Comparison of ENCODE assay signal across 25 cellular contexts in the genomic region with DNA sequence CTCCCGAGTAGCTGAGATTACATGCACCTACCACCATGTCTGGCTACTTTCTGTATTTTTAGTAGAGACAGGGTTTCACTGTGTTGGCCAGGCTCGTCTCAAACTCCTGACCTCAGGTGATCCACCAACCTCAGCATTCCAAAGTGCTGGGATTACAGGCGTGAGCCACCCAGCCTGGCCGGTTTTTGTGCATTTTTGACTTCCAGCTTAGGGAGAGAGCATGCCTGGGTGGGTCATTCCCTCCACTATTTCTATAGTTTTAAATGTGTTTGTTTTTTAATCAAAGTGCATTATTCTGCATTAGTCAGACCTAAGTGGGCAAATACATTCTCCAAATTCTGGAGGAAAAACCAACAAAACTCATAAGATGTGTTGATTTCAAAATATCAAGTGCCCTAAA.
"Had no signal": no experiment of that assay in that cellular context is flagged by ENCODE, and none has a peak within 500 bp of the region (broad histone marks: within the 10 kb centered on the region; RNA-seq: fewer than 3 reads in every experiment).

No MANE protein-coding gene starts in this region.

- H3K9me3 Mint-ChIP-seq: activated naive CD4-positive, alpha-beta T cell treated with anti-CD3 and anti-CD28 coated beads for 36 hours; activated naive CD8-positive, alpha-beta T cell treated with anti-CD3 and anti-CD28 coated beads, Interleukin-2, amount 10 ng/mL, durations not matched to agents 7 days and 5 days; activated T-helper 1 cell treated with anti-CD3 and anti-CD28 coated beads, Interleukin-12 subunit alpha, Interleukin-12 subunit beta, Interleukin-2, Interleukin-4 antibody, amounts not matched to agents 30 ng/mL and 10 ng/mL and 1 ng/mL, durations not matched to agents 14 hours and 24 hours and 36 hours; stimulated activated naive B cell treated with anti-CD40 and anti-IgM and Interleukin-4, amounts not matched to agents 10 μg/mL and 1 μg/mL and 100 μg/mL, for 72 hours had no signal

- H3K4me3 Mint-ChIP-seq: activated CD4-positive, alpha-beta T cell treated with anti-CD3 and anti-CD28 coated beads for 36 hours; activated naive CD4-positive, alpha-beta T cell treated with anti-CD3 and anti-CD28 coated beads for 36 hours; activated naive CD8-positive, alpha-beta T cell treated with anti-CD3 and anti-CD28 coated beads, Interleukin-2, amount 10 ng/mL, durations not matched to agents 7 days and 5 days; activated T-helper 1 cell treated with anti-CD3 and anti-CD28 coated beads, Interleukin-12 subunit alpha, Interleukin-12 subunit beta, Interleukin-2, Interleukin-4 antibody, amounts not matched to agents 30 ng/mL and 10 ng/mL and 1 ng/mL, durations not matched to agents 14 hours and 24 hours and 36 hours; naive thymus-derived CD8-positive, alpha-beta T cell; neural crest cell; stimulated activated naive B cell treated with anti-CD40 and anti-IgM and Interleukin-4, amounts not matched to agents 10 μg/mL and 1 μg/mL and 100 μg/mL, for 72 hours had no signal

- H3K27ac ChIP-seq: colonic mucosa, right atrium auricular region, tibial nerve had no signal

- H3K27ac Mint-ChIP-seq: activated CD4-positive, alpha-beta T cell treated with anti-CD3 and anti-CD28 coated beads for 36 hours; activated naive CD4-positive, alpha-beta T cell treated with anti-CD3 and anti-CD28 coated beads for 36 hours; activated naive CD8-positive, alpha-beta T cell treated with anti-CD3 and anti-CD28 coated beads, Interleukin-2, amount 10 ng/mL, durations not matched to agents 7 days and 5 days; activated T-helper 1 cell treated with anti-CD3 and anti-CD28 coated beads, Interleukin-12 subunit alpha, Interleukin-12 subunit beta, Interleukin-2, Interleukin-4 antibody, amounts not matched to agents 30 ng/mL and 10 ng/mL and 1 ng/mL, durations not matched to agents 14 hours and 24 hours and 36 hours; naive thymus-derived CD8-positive, alpha-beta T cell; stimulated activated naive B cell treated with anti-CD40 and anti-IgM and Interleukin-4, amounts not matched to agents 10 μg/mL and 1 μg/mL and 100 μg/mL, for 72 hours had no signal

- H3K9me3 ChIP-seq: colonic mucosa, right atrium auricular region, tibial nerve had no signal

- FAIRE-seq: endometrium, frontal cortex, kidney, urothelium cell line had no signal

- H3K36me3 ChIP-seq: colonic mucosa, right atrium auricular region, tibial nerve had no signal

- H3K4me1 ChIP-seq: colonic mucosa, right atrium auricular region had no signal

- H3K4me1 Mint-ChIP-seq: activated CD4-positive, alpha-beta T cell treated with anti-CD3 and anti-CD28 coated beads for 36 hours; activated naive CD8-positive, alpha-beta T cell treated with anti-CD3 and anti-CD28 coated beads, Interleukin-2, amount 10 ng/mL, durations not matched to agents 7 days and 5 days; naive thymus-derived CD8-positive, alpha-beta T cell had no signal

- H3K4me3 ChIP-seq: colonic mucosa, right atrium auricular region, tibial nerve had no signal

- H3K27me3 ChIP-seq: colonic mucosa, right atrium auricular region, tibial nerve had no signal

- H3K36me3 Mint-ChIP-seq: activated naive CD8-positive, alpha-beta T cell treated with anti-CD3 and anti-CD28 coated beads, Interleukin-2, amount 10 ng/mL, durations not matched to agents 7 days and 5 days; naive thymus-derived CD8-positive, alpha-beta T cell; stimulated activated naive B cell treated with anti-CD40 and anti-IgM and Interleukin-4, amounts not matched to agents 10 μg/mL and 1 μg/mL and 100 μg/mL, for 72 hours had no signal

- DNase-seq: activated CD4-positive, alpha-beta T cell treated with anti-CD3 and anti-CD28 coated beads for 36 hours; activated CD4-positive, alpha-beta T cell treated with anti-CD3 and anti-CD28 coated beads, Interleukin-2, amount 50 U/mL, for 4 hours; activated CD4-positive, CD25-positive, alpha-beta regulatory T cell; activated CD8-positive, alpha-beta memory T cell treated with anti-CD3 and anti-CD28 coated beads, Interleukin-2, amount 50 U/mL, for 4 hours; activated effector memory CD4-positive, alpha-beta T cell treated with anti-CD3 and anti-CD28 coated beads, Interleukin-2, amount 50 U/mL, for 16 hours; activated naive CD4-positive, alpha-beta T cell treated with anti-CD3 and anti-CD28 coated beads for 36 hours; activated naive CD8-positive, alpha-beta T cell treated with anti-CD3 and anti-CD28 coated beads, Interleukin-2, amount 10 ng/mL, durations not matched to agents 7 days and 5 days; activated T-cell treated with anti-CD3 and anti-CD28 coated beads, Interleukin-2, amount 50 U/mL, for 1 hour; colonic mucosa; effector CD8-positive, alpha-beta T cell; kidney; left colon; midbrain; naive thymus-derived CD8-positive, alpha-beta T cell; occipital lobe; stimulated activated CD4-positive, alpha-beta T cell treated with anti-CD3 and anti-CD28 coated beads, Interleukin-15, amount 100 ng/mL, for 24 hours; stimulated activated CD4-positive, alpha-beta T cell treated with anti-CD3 and anti-CD28 coated beads, Interleukin-2, amount 100 ng/mL, for 24 hours; stimulated activated naive B cell treated with anti-CD40 and anti-IgM and Interleukin-4, amounts not matched to agents 10 μg/mL and 1 μg/mL and 100 μg/mL, for 72 hours had no signal
